Comparison of ENCODE assay signal across 8 cellular contexts in genomic region chr1:219189021-219189824, GRCh38. TPM values are rescaled to one million over a fixed set of nuclear protein-coding genes. Genes with fewer than 3 reads are reported as not detected.
DNase-seq lines count a peak whose midpoint lies in the region; ATAC-seq and TF ChIP-seq lines count a peak whose summit lies in the region.

No MANE protein-coding gene starts in this region.

- H3K9me3 Mint-ChIP-seq in activated naive CD8-positive, alpha-beta T cell treated with anti-CD3 and anti-CD28 coated beads, Interleukin-2, amount 50 U/mL, for 24 hours: no peaks in the 10 kb centered on the region

- peak overlapping the region; percentile 65 for H3K27ac ChIP-seq in cardiac muscle cell

- H3K36me3 Mint-ChIP-seq in activated naive CD8-positive, alpha-beta T cell treated with anti-CD3 and anti-CD28 coated beads, Interleukin-2, amount 50 U/mL, for 24 hours (ENCODE audit: low read depth): peaks cover 28% of the 10 kb centered on the region

- TF ChIP-seq CTCF in cardiac muscle cell (IDR thresholded peaks at IDR 0.05; ENCODE audit: low read depth, low read length) (no peak), BE2C (IDR thresholded peaks at IDR 0.05; ENCODE audit: low read depth, low read length) (no peak)

- no peak overlapping the region for H3K4me3 ChIP-seq in cardiac muscle cell
- no peak overlapping the region for H3K4me3 ChIP-seq in BE2C (ENCODE audit: low read depth, low read length)

- DNase-seq in cardiac muscle cell (ENCODE audit: low read depth in 1 of 2, low spot score in 1 of 2): peak in 1 of 2 donors; percentile 65
- no peak for DNase-seq in Right ventricle myocardium inferior (ENCODE audit: missing footprints)
- DNase-seq in activated naive CD8-positive, alpha-beta T cell treated with anti-CD3 and anti-CD28 coated beads, Interleukin-2, amount 50 U/mL, for 24 hours: no peak
- no peak for DNase-seq in left lobe of liver (ENCODE audit: low spot score)
- no peak for DNase-seq in NCI-H2171 (lab: John Stamatoyannopoulos, UW)
- no peak for DNase-seq in NCI-H2196 (lab: John Stamatoyannopoulos, UW; ENCODE audit: unreplicated experiment)
- no peak for DNase-seq in BE2C

- no peaks in the 10 kb centered on the region for H3K36me3 ChIP-seq in cardiac muscle cell
- no peaks in the 10 kb centered on the region for H3K36me3 ChIP-seq in BE2C

- no peaks in the 10 kb centered on the region for H3K9me3 ChIP-seq in cardiac muscle cell (ENCODE audit: low read depth)
- no peaks in the 10 kb centered on the region for H3K9me3 ChIP-seq in BE2C

- peak overlapping the region; percentile 65 for H3K27ac Mint-ChIP-seq in activated naive CD8-positive, alpha-beta T cell treated with anti-CD3 and anti-CD28 coated beads, Interleukin-2, amount 50 U/mL, for 24 hours

- ATAC-seq in Right ventricle myocardium inferior (no peak), HG03045 (IDR thresholded peaks at IDR 0.05; ENCODE audit: unreplicated experiment) (peak; percentile 74), left lobe of liver (peak; percentile 53)
- peak; percentile 79 for ATAC-seq in activated naive CD8-positive, alpha-beta T cell treated with anti-CD3 and anti-CD28 coated beads, Interleukin-2, amount 50 U/mL, for 24 hours

- intact Hi-C loops in Right ventricle myocardium inferior (cut with DNase I): no loop called here

- H3K4me1 ChIP-seq in cardiac muscle cell (ENCODE audit: low read depth): peaks cover 36% of the 10 kb centered on the region
- peaks cover 5% of the 10 kb centered on the region; the same call in 1 of the 2 replicates for H3K4me1 ChIP-seq in BE2C

- peaks cover 35% of the 10 kb centered on the region for H3K4me1 Mint-ChIP-seq in activated naive CD8-positive, alpha-beta T cell treated with anti-CD3 and anti-CD28 coated beads, Interleukin-2, amount 50 U/mL, for 24 hours

- H3K27me3 Mint-ChIP-seq in activated naive CD8-positive, alpha-beta T cell treated with anti-CD3 and anti-CD28 coated beads, Interleukin-2, amount 50 U/mL, for 24 hours: no peaks in the 10 kb centered on the region

- H3K4me3 Mint-ChIP-seq in activated naive CD8-positive, alpha-beta T cell treated with anti-CD3 and anti-CD28 coated beads, Interleukin-2, amount 50 U/mL, for 24 hours: peak overlapping the region; percentile 46

- H3K27me3 ChIP-seq in cardiac muscle cell (no peaks in the 10 kb centered on the region), BE2C (no peaks in the 10 kb centered on the region)

RNA-seq across cellular contexts. Expression of gene LYPLAL1, which starts 15.5 kb away (rescaled TPM):
- total RNA-seq in cardiac muscle cell (24.1 and 32.4 TPM in 2 replicates), Right ventricle myocardium inferior (68.7 TPM), left lobe of liver (17.3 TPM)
- 84.6 and 109 TPM in 2 replicates for polyA plus RNA-seq in cardiac muscle cell
- 21.6 TPM for polyA plus RNA-seq in BE2C (2012; ENCODE audit: insufficient read depth, insufficient read length, low read depth)
